ENCODE assay signal across 8 cellular contexts in the genomic region with DNA sequence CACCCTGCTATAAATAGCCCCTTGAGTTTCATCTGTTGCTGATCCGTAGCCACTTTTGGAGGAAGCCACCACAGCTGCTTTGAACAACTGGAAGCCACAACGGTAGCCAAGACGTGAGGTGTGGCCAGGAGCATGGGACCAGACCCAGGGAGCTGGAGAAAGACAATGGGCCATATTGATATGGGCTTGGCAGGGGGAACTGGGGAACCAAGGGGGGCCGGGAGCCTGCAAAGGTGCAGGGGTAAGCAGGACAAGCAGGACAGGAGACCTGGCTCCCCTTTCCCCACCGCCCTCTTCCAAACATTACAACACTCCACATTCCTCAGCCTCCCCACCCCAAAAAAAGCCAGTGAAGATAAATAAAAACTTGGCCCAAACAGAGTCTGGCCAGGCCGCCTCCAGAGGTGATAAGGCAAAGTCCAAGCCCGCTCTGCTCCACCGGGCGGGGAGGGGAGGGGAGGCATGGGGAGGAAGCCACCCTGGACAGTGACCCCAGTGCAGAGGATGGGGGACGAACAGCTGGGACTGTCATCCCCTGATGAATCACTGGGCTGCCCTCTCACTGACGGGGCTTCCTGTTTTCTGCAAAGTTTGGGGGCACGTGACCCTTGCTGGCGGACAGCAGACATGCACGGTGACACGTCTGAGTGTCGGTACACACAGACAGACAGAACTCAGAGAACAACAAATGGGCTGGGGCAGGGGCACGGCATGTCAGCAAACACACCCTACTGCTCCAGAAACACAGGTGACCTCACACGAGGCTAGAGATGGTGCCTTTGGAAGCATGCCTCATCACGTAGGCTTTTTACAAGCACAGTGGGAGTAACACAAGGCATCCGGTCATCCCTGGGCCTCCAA.
DNase-seq lines count a peak whose midpoint lies in the region; ATAC-seq and TF ChIP-seq lines count a peak whose summit lies in the region.

No MANE protein-coding gene starts in this region.

- peak; percentile 67 for ATAC-seq in left lobe of liver
- ATAC-seq in stimulated activated naive CD8-positive, alpha-beta T cell treated with anti-CD3 and anti-CD28 coated beads, Interleukin-15, amount 100 ng/mL, for 72 hours: no peak
- no peak for ATAC-seq in GM18909 (IDR thresholded peaks at IDR 0.05; ENCODE audit: poor library complexity, unreplicated experiment)
- no peak for ATAC-seq in GM21619 (IDR thresholded peaks at IDR 0.05; ENCODE audit: unreplicated experiment)

- H3K9me3 Mint-ChIP-seq in stimulated activated naive CD8-positive, alpha-beta T cell treated with anti-CD3 and anti-CD28 coated beads, Interleukin-15, amount 100 ng/mL, for 72 hours: no peaks in the 10 kb centered on the region

- peak overlapping the region in 1 of 2 donors; percentile 19 for H3K4me3 Mint-ChIP-seq in stimulated activated naive CD8-positive, alpha-beta T cell treated with anti-CD3 and anti-CD28 coated beads, Interleukin-15, amount 100 ng/mL, for 72 hours

- in situ Hi-C loops in astrocyte of the spinal cord (cut with HindIII; ENCODE audit: low sequenced_read_pairs): no loop called here

- peak overlapping the region; percentile 53 to 83 for H3K27ac Mint-ChIP-seq in stimulated activated naive CD8-positive, alpha-beta T cell treated with anti-CD3 and anti-CD28 coated beads, Interleukin-15, amount 100 ng/mL, for 72 hours

- no peak overlapping the region for H3K4me3 ChIP-seq in astrocyte of the spinal cord (ENCODE audit: low read depth, low read length)

- H3K4me1 Mint-ChIP-seq in stimulated activated naive CD8-positive, alpha-beta T cell treated with anti-CD3 and anti-CD28 coated beads, Interleukin-15, amount 100 ng/mL, for 72 hours: peaks cover 38% of the 10 kb centered on the region

- H3K27me3 Mint-ChIP-seq in stimulated activated naive CD8-positive, alpha-beta T cell treated with anti-CD3 and anti-CD28 coated beads, Interleukin-15, amount 100 ng/mL, for 72 hours: peaks cover 32% of the 10 kb centered on the region

- TF ChIP-seq CTCF in astrocyte of the spinal cord (IDR thresholded peaks at IDR 0.05; ENCODE audit: low read depth, low read length): no peak

- DNase-seq in HuH-7 (ENCODE audit: low spot score) (peak; percentile 82), astrocyte of the spinal cord (ENCODE audit: low read depth, low spot score) (peak; percentile 47), left lobe of liver (ENCODE audit: low spot score) (peak; percentile 97), NCI-H510A treated with DMSO at 0.1 percent for 48 hours (lab: John Stamatoyannopoulos, UW) (no peak), KG1 (lab: John Stamatoyannopoulos, UW) (no peak)
- no peak for DNase-seq in stimulated activated naive CD8-positive, alpha-beta T cell treated with anti-CD3 and anti-CD28 coated beads, Interleukin-15, amount 100 ng/mL, for 72 hours

Comparison
In these comparisons a context has a peak if more than half of its experiments do, and no peak if none do; other contexts are left out.
1. DNase-seq: peak in HuH-7 (single experiment), astrocyte of the spinal cord (single experiment) and left lobe of liver (single experiment); none in stimulated activated naive CD8-positive, alpha-beta T cell treated with anti-CD3 and anti-CD28 coated beads, Interleukin-15, amount 100 ng/mL, for 72 hours (0 of 2), NCI-H510A treated with DMSO at 0.1 percent for 48 hours (single experiment) and KG1 (single experiment).